12 cellular contexts compared by ENCODE assay signal in the genomic region with DNA sequence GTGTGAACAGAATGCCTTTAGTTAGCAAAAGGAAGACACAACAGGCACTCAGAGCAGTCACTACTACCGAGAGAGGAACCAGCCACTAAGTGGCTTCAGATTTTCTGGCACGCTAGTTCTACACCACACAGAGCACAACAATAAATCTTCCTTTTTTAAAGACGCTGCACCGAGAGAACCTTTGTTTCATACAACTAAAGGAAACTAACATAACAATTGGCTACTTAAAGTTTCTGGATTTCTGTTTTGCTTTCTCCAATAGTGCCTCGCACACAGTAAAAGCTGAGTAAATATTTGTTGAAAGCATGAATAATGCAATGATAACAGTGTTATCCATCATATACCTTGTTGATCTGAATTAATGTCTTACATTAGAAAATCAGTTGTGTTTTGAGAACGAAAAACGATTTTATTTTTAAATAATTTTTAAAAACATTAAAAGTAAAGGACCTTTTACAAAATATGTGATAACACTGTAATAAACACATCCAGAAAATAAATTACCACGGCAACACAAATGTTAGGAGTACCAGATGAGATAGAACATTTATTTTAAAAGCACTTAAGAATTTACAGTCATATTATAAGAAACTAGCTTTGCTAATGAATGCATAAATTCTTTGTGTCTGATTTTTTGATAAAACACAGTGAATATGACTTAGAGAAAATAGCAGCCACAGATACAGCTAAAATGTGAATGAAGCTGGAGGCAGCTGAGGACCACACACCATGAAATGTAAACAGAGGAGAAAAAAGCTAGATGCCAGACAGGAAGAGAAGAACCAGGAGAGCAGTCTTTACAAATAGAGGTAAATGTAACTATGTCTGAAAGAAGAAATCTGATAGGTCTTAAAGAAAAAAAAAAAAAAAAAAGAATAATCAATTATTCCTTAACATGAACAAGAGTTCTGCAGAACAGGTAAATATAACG. TPM values are rescaled to one million over a fixed set of nuclear protein-coding genes. Genes with fewer than 3 reads are reported as not detected.
DNase-seq lines count a peak whose midpoint lies in the region; ATAC-seq and TF ChIP-seq lines count a peak whose summit lies in the region.
"Had no signal": no experiment of that assay in that cellular context is flagged by ENCODE, and none has a peak within 500 bp of the region (broad histone marks: within the 10 kb centered on the region; RNA-seq: fewer than 3 reads in every experiment).

No MANE protein-coding gene starts in this region.

- H3K36me3 ChIP-seq in SK-N-MC (ENCODE audit: insufficient read depth, low read length) = peaks cover 7% of the 10 kb centered on the region

- peak; percentile 65 for DNase-seq in DMS79 treated with DMSO at 0.1 percent for 48 hours (lab: John Stamatoyannopoulos, UW)
- peak; percentile 76 for DNase-seq in NCI-H1105 treated with DMSO at 0.1 percent for 48 hours (lab: John Stamatoyannopoulos, UW)
- DNase-seq in SK-N-MC (ENCODE audit: low read depth, low spot score) = no peak
- DNase-seq in left kidney (ENCODE audit: low read depth, low spot score) = peak; percentile 71
- no peak for DNase-seq in mesothelial cell of epicardium (ENCODE audit: low spot score in 2 of 2, unreplicated experiment in 2 of 2)
- no peak for DNase-seq in foreskin fibroblast
- DNase-seq in NAMALWA (ENCODE audit: low spot score) = no peak
- DNase-seq: activated naive CD4-positive, alpha-beta T cell treated with Interleukin-2 at 50 U/mL for 16 hours; naive B cell; NCI-H524; SW 1271 had no signal

- peaks cover 5% of the 10 kb centered on the region for H3K9me3 Mint-ChIP-seq in mesothelial cell of epicardium

- H3K9ac ChIP-seq in SK-N-MC (ENCODE audit: insufficient read length) = peak overlapping the region; percentile 58

- H3K4me3 ChIP-seq in SK-N-MC (peak overlapping the region; percentile 42; the same call in 1 of the 2 replicates), foreskin fibroblast (ENCODE audit: low read depth in 1 of 2, low read length in 2 of 2) (no peak overlapping the region)

- TF ChIP-seq CTCF in mesothelial cell of epicardium (IDR thresholded peaks at IDR 0.05; ENCODE audit: unreplicated experiment) (no peak), foreskin fibroblast (IDR thresholded peaks at IDR 0.05; ENCODE audit: low read depth, low read length) (no peak)

- H3K27me3 Mint-ChIP-seq in mesothelial cell of epicardium (ENCODE audit: low read depth) = no peaks in the 10 kb centered on the region
- H3K27me3 Mint-ChIP-seq: naive B cell had no signal

- no peak for ATAC-seq in HG02798 (IDR thresholded peaks at IDR 0.05; ENCODE audit: poor library complexity, unreplicated experiment)

- H3K27ac Mint-ChIP-seq in mesothelial cell of epicardium = no peak overlapping the region
- H3K27ac Mint-ChIP-seq: naive B cell had no signal

- peaks cover 18% of the 10 kb centered on the region for H3K4me1 Mint-ChIP-seq in mesothelial cell of epicardium
- H3K4me1 Mint-ChIP-seq: naive B cell had no signal

- no peak overlapping the region for H3K4me3 Mint-ChIP-seq in mesothelial cell of epicardium
- H3K4me3 Mint-ChIP-seq: naive B cell had no signal

- H3K36me3 Mint-ChIP-seq in mesothelial cell of epicardium = peaks cover 24% of the 10 kb centered on the region

- no peaks in the 10 kb centered on the region for H3K9me3 ChIP-seq in SK-N-MC (ENCODE audit: low read depth, low read length)

- H3K27ac ChIP-seq in SK-N-MC = peak overlapping the region; percentile 78

RNA-seq across cellular contexts. Expression of gene CCDC34, which starts 14.8 kb away (rescaled TPM):
- total RNA-seq in mesothelial cell of epicardium = 11.1 to 13.9 TPM (median 13.5 TPM) in 3 replicates

Comparison
In these comparisons a context has a peak if more than half of its experiments do, and no peak if none do; other contexts are left out.
1. DNase-seq: peak in DMS79 treated with DMSO at 0.1 percent for 48 hours (single experiment), NCI-H1105 treated with DMSO at 0.1 percent for 48 hours (single experiment) and left kidney (single experiment); none in SK-N-MC (single experiment), mesothelial cell of epicardium (0 of 2), foreskin fibroblast (0 of 2) and NAMALWA (single experiment).